Comparison of ENCODE assay signal across 8 cellular contexts in genomic region chr7:111953611-111954010, GRCh38.
DNase-seq lines count a peak whose midpoint lies in the region; ATAC-seq and FAIRE-seq lines count a peak whose summit lies in the region.

No MANE protein-coding gene starts in this region.

- FAIRE-seq in islet of Langerhans (lab: Jason Lieb, UNC): peak; percentile 81

- peak; percentile 70 for ATAC-seq in HG03064 (IDR thresholded peaks at IDR 0.05; ENCODE audit: low read depth, unreplicated experiment)
- no peak for ATAC-seq in GM19467 (IDR thresholded peaks at IDR 0.05; ENCODE audit: unreplicated experiment)
- ATAC-seq in GM21390 (IDR thresholded peaks at IDR 0.05; ENCODE audit: unreplicated experiment): no peak

- peak; percentile 63 for DNase-seq in DMS 273 (lab: John Stamatoyannopoulos, UW; ENCODE audit: unreplicated experiment)
- DNase-seq in RPMI7951 (ENCODE audit: low read depth): peak; percentile 33
- DNase-seq in dedifferentiated amniotic fluid mesenchymal stem cell (ENCODE audit: extremely low spot score): no peak
- DNase-seq in SKM-1 (lab: John Stamatoyannopoulos, UW; ENCODE audit: unreplicated experiment): no peak

Comparison
In these comparisons a context has a peak if more than half of its experiments do, and no peak if none do; other contexts are left out.
1. DNase-seq: peak in DMS 273 (single experiment) and RPMI7951 (single experiment); none in dedifferentiated amniotic fluid mesenchymal stem cell (single experiment) and SKM-1 (single experiment).